ENCODE assay signal across 1 cellular context in the genomic region with DNA sequence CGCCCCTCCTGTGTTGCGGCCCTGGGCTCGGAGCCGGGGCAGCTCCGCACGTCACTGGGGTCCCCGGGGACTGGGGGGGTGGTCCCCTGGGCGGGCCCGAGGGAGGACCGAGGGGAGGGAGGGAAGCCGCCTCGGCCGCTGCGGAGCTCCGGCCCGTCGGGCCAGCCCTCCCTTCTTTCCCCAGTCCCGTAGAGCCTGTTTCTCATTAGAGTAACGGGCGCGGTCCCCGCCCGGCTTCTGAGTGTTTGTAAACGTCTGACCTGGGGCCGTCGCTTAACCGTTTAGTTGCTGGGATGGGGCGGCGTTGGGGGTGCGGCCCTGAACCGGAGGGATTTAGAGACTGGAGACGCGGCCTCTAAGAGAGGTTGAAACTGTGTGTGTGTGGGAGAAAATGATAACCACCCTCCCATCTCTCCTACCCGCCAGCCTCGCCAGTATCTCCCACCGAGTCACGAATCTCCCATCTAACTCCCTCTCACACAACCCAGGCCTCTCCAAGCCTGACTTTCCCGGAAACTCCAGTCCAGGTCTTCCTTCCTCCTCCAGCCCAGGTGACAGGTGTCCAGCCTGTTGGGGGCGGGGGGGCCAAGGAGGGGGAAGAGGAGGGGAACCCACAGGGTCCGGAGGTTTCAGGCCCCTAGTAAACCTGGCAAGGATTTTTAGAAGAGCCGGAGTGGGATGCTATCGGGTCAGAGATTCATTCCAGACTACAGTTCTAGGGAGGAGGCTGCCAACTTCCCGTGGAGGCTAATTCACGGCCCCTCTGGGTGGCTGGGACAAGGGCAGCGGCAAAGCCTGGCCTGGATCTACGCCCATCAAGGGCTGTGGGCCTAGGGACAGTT.
TF ChIP-seq lines count a peak whose summit lies in the region.

No MANE protein-coding gene starts in this region.

TF ChIP-seq in HepG2, 621 proteins besides CTCF, POLR2A, EP300 and RAD21 (continued from another document):
- TF ChIP-seq, protein P1, sequence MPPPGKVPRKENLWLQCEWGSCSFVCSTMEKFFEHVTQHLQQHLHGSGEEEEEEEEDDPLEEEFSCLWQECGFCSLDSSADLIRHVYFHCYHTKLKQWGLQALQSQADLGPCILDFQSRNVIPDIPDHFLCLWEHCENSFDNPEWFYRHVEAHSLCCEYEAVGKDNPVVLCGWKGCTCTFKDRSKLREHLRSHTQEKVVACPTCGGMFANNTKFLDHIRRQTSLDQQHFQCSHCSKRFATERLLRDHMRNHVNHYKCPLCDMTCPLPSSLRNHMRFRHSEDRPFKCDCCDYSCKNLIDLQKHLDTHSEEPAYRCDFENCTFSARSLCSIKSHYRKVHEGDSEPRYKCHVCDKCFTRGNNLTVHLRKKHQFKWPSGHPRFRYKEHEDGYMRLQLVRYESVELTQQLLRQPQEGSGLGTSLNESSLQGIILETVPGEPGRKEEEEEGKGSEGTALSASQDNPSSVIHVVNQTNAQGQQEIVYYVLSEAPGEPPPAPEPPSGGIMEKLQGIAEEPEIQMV (CRISPR knock-in tag; IDR thresholded peaks at IDR 0.05; ENCODE audit: low read depth), result peak; percentile 53; the same call in 1 of the 2 replicates
- TF ChIP-seq ZFY (CRISPR knock-in tag; IDR thresholded peaks at IDR 0.05) (peak; percentile 81), MTA1 (CRISPR knock-in tag; IDR thresholded peaks at IDR 0.05; ENCODE audit: borderline replicate concordance) (peak; percentile 46; the same call in 1 of the 2 replicates), AGO1 (IDR thresholded peaks at IDR 0.05; ENCODE audit: low read depth, low read length, poor library complexity, severe bottlenecking) (peak; percentile 11), ZNF367 (CRISPR knock-in tag; IDR thresholded peaks at IDR 0.05; ENCODE audit: borderline replicate concordance) (no peak), ZNF558 (CRISPR knock-in tag; IDR thresholded peaks at IDR 0.05; ENCODE audit: borderline replicate concordance) (no peak)
- TF ChIP-seq, protein P2, sequence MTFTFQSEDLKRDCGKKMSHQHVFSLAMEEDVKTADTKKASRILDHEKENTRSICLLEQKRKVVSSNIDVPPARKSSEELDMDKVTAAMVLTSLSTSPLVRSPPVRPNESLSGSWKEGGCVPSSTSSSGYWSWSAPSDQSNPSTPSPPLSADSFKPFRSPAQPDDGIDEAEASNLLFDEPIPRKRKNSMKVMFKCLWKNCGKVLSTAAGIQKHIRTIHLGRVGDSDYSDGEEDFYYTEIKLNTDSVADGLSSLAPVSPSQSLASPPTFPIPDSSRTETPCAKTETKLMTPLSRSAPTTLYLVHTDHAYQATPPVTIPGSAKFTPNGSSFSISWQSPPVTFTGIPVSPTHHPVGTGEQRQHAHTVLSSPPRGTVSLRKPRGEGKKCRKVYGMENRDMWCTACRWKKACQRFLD (CRISPR knock-in tag; IDR thresholded peaks at IDR 0.05; ENCODE audit: borderline replicate concordance), result no peak
